In genomic region chr5:102295534-102296228, GRCh38 we compare ENCODE assay signal across 8 cellular contexts. TPM values are rescaled to one million over a fixed set of nuclear protein-coding genes. Genes with fewer than 3 reads are reported as not detected.
DNase-seq lines count a peak whose midpoint lies in the region; ATAC-seq and TF ChIP-seq lines count a peak whose summit lies in the region.

No MANE protein-coding gene starts in this region.

- intact Hi-C loops in A673 (cut with micrococcal nuclease; ENCODE audit: unreplicated experiment), result no loop called here

- no peaks in the 10 kb centered on the region for H3K36me3 ChIP-seq in A673 (ENCODE audit: insufficient read depth, low read length, poor library complexity, severe bottlenecking)

- H3K4me1 ChIP-seq in A673 (ENCODE audit: insufficient read depth, low read length, poor library complexity, severe bottlenecking) (no peaks in the 10 kb centered on the region), mononuclear cell (ENCODE audit: insufficient read depth, low read length) (peaks cover 45% of the 10 kb centered on the region)

- no peaks in the 10 kb centered on the region for H3K27me3 ChIP-seq in A673 (replicated peaks; ENCODE audit: insufficient read depth, low read depth, low read length, poor library complexity)
- H3K27me3 ChIP-seq in mononuclear cell (ENCODE audit: insufficient read depth, low read length), result no peaks in the 10 kb centered on the region

- H3K4me3 ChIP-seq in A673 (ENCODE audit: low read depth, low read length, poor library complexity, severe bottlenecking) (peak overlapping the region; percentile 43), cardiac fibroblast (replicated peaks in 1 of 2; ENCODE audit: low read depth in 2 of 2, low read length in 2 of 2) (peak overlapping the region; percentile 26 to 36), mononuclear cell (ENCODE audit: low read length) (peak overlapping the region; percentile 75)

- ATAC-seq in GM19351 (IDR thresholded peaks at IDR 0.05; ENCODE audit: unreplicated experiment) (peak; percentile 3), HG03520 (IDR thresholded peaks at IDR 0.05; ENCODE audit: unreplicated experiment) (peak; percentile 1)

- DNase-seq in A673 (ENCODE audit: low spot score) (peak; percentile 1), cardiac fibroblast (ENCODE audit: low read depth in 2 of 2) (no peak), cortex of kidney (lab: John Stamatoyannopoulos, UW) (no peak), HCEC 1CT (no peak)
- DNase-seq in stimulated activated CD4-positive, alpha-beta T cell treated with anti-CD3 and anti-CD28 coated beads, Interleukin-12 subunit alpha, Interleukin-12 subunit beta, amount 100 ng/mL, for 4 hours, result no peak

- BruUV-seq in A673 (replicated peaks; lab: Mats Ljungman, UMichigan), result no TSS peak

- no peak overlapping the region for H3K27ac ChIP-seq in A673 (ENCODE audit: low read depth, low read length, poor library complexity, severe bottlenecking)

- POLR2A ChIA-PET in A673 (lab: Charles Lee; ENCODE audit: low non-redundant PET), result no interaction called here

- no peak for TF ChIP-seq CTCF in A673 (conservative IDR thresholded peaks at IDR 0.05; ENCODE audit: low read depth, low read length)
- no peak for TF ChIP-seq CTCF in cardiac fibroblast (IDR thresholded peaks at IDR 0.05; ENCODE audit: low read depth, low read length)

- CTCF ChIA-PET in A673 (lab: Charles Lee), result no interaction called here

- H3K9me3 ChIP-seq in A673 (ENCODE audit: low read depth, low read length, poor library complexity, severe bottlenecking), result no peaks in the 10 kb centered on the region
- H3K9me3 ChIP-seq in mononuclear cell (ENCODE audit: low read depth, low read length), result no peaks in the 10 kb centered on the region

RNA-seq across cellular contexts. Expression of gene SLCO4C1, which starts 0.4 kb away (rescaled TPM):
- total RNA-seq in A673 (2021), result 0.13 and 0.55 TPM in 2 replicates
- 1.9 TPM for total RNA-seq in mononuclear cell
